ENCODE assay signal across 9 cellular contexts in genomic region chr14:32382704-32383103, GRCh38. TPM values are rescaled to one million over a fixed set of nuclear protein-coding genes. Genes with fewer than 3 reads are reported as not detected.
DNase-seq lines count a peak whose midpoint lies in the region; ATAC-seq and TF ChIP-seq lines count a peak whose summit lies in the region.
"Had no signal": no experiment of that assay in that cellular context is flagged by ENCODE, and none has a peak within 500 bp of the region (broad histone marks: within the 10 kb centered on the region; RNA-seq: fewer than 3 reads in every experiment).

No MANE protein-coding gene starts in this region.

- no peaks in the 10 kb centered on the region for H3K9me3 Mint-ChIP-seq in neural crest cell

- H3K4me3 Mint-ChIP-seq in neural crest cell: no peak overlapping the region

- DNase-seq in NCI-H226 (peak; percentile 36), neural crest cell (ENCODE audit: low read depth, low spot score) (no peak), AML-193 (lab: John Stamatoyannopoulos, UW) (no peak), SIG-M5 treated with dmso at 0.1 percent for 504 hours (lab: John Stamatoyannopoulos, UW; ENCODE audit: unreplicated experiment) (no peak)
- DNase-seq: testis had no signal

- H3K27ac Mint-ChIP-seq in neural crest cell (ENCODE audit: unreplicated experiment): no peak overlapping the region

- no peaks in the 10 kb centered on the region for H3K4me1 Mint-ChIP-seq in neural crest cell

- ATAC-seq in esophagus mucosa (peak; percentile 83), HG03108 (IDR thresholded peaks at IDR 0.05; ENCODE audit: unreplicated experiment) (no peak), GM21528 (IDR thresholded peaks at IDR 0.05; ENCODE audit: low FRiP score, unreplicated experiment) (no peak)

- H3K36me3 Mint-ChIP-seq in neural crest cell (ENCODE audit: low read depth): no peaks in the 10 kb centered on the region

- TF ChIP-seq CTCF in GM12872 (IDR thresholded peaks at IDR 0.05; ENCODE audit: insufficient read depth, low read depth, low read length) (peak; percentile 34; the same call in 2 of the 3 replicates), neural crest cell (conservative IDR thresholded peaks at IDR 0.05) (peak; percentile 51)

- H3K27me3 Mint-ChIP-seq in neural crest cell (ENCODE audit: low read depth): no peaks in the 10 kb centered on the region

RNA-seq across cellular contexts. Expression of gene AKAP6, which starts 53.6 kb away (rescaled TPM):
- total RNA-seq in esophagus mucosa (4.4 TPM), neural crest cell (9.4 and 9.7 TPM in 2 replicates)
